8 cellular contexts compared by ENCODE assay signal in genomic region chr19:20660473-20660872, GRCh38. TPM values are rescaled to one million over a fixed set of nuclear protein-coding genes. Genes with fewer than 3 reads are reported as not detected.
A peak's percentile ranks its signal among the peaks of the same experiment; 100 is the strongest.
DNase-seq lines count a peak whose midpoint lies in the region; ATAC-seq, FAIRE-seq and TF ChIP-seq lines count a peak whose summit lies in the region.

No MANE protein-coding gene starts in this region.

- no peaks in the 10 kb centered on the region for H3K27me3 Mint-ChIP-seq in natural killer cell treated with Interleukin-12 subunit alpha and Interleukin-12 subunit beta and Interleukin-15 and Interleukin-18, amount 100 ng/mL, for 72 hours

- no peaks in the 10 kb centered on the region for H3K27me3 ChIP-seq in endothelial cell of umbilical vein (ENCODE audit: control insufficient read depth in 2 of 2, insufficient read depth in 2 of 2, low read length in 2 of 2)

- H3K4me1 ChIP-seq in OCI-LY7 (ENCODE audit: insufficient read depth, low read length, poor library complexity, severe bottlenecking) (peaks cover 5% of the 10 kb centered on the region), endothelial cell of umbilical vein (ENCODE audit: control insufficient read depth, extremely low read depth, insufficient read depth, low read length) (no peaks in the 10 kb centered on the region)

- H3K9me3 ChIP-seq in OCI-LY7 (ENCODE audit: low read length) (0 out of 2 replicates have a peak, but pooled peaks cover 4% of the 10 kb centered on the region), endothelial cell of umbilical vein (replicated peaks; ENCODE audit: control insufficient read depth, insufficient read depth, low read length) (peaks cover 3% of the 10 kb centered on the region)

- H4K20me1 ChIP-seq in OCI-LY7 (ENCODE audit: insufficient read depth, low read length) (no peaks in the 10 kb centered on the region), endothelial cell of umbilical vein (replicated peaks; ENCODE audit: control insufficient read depth, extremely low read depth, insufficient read depth, low read length) (no peaks in the 10 kb centered on the region)

- H3K9ac ChIP-seq in endothelial cell of umbilical vein (replicated peaks; ENCODE audit: extremely low read depth, insufficient read depth, low read length), result peak overlapping the region; percentile 92

- intact Hi-C loops in OCI-LY7 (cut with micrococcal nuclease; ENCODE audit: unreplicated experiment), result no loop called here
- intact Hi-C loops in endothelial cell of umbilical vein (cut with micrococcal nuclease), result no loop called here

- H3K36me3 ChIP-seq in OCI-LY7 (ENCODE audit: insufficient read depth, low read length) (peaks cover 40% of the 10 kb centered on the region), endothelial cell of umbilical vein (ENCODE audit: control insufficient read depth in 2 of 2, extremely low read depth in 1 of 2, insufficient read depth in 2 of 2, low read length in 2 of 2) (peaks cover 0 to 3% of the 10 kb centered on the region in 2 experiments)

- CTCF ChIA-PET in OCI-LY7 (lab: Charles Lee; ENCODE audit: unreplicated experiment), result no interaction called here
- CTCF ChIA-PET in endothelial cell of umbilical vein (lab: Charles Lee), result interaction anchor here (1.5 kb wide), 1 partner anchor 12 kb away, joined by 3 read pairs; no protein-coding TSS in a partner anchor

- POLR2A ChIA-PET in OCI-LY7 (lab: Charles Lee), result interaction anchor here (1.6 kb wide), 1 partner anchor 96 kb away, joined by 4 read pairs; no protein-coding TSS in a partner anchor
- POLR2A ChIA-PET in endothelial cell of umbilical vein (lab: Charles Lee), result interaction anchor here (0.6 to 1.9 kb wide), 5 partner anchors 95 to 669 kb away, joined by 3 to 11 read pairs (median 3); partner anchors contain the start of genes ZNF430, ZNF486, ZNF708 and ZNF737

- no peak overlapping the region for H3K27ac ChIP-seq in OCI-LY7 (ENCODE audit: low read depth, low read length, poor library complexity, severe bottlenecking)
- no peak overlapping the region for H3K27ac ChIP-seq in endothelial cell of umbilical vein (ENCODE audit: insufficient read depth, low read depth, low read length)

- H3K9me2 ChIP-seq in OCI-LY7 (ENCODE audit: insufficient read depth, low read length), result no peaks in the 10 kb centered on the region

- H3K9me3 Mint-ChIP-seq in natural killer cell treated with Interleukin-12 subunit alpha and Interleukin-12 subunit beta and Interleukin-15 and Interleukin-18, amount 100 ng/mL, for 72 hours, result no peaks in the 10 kb centered on the region

- peak overlapping the region; percentile 79 to 96 for H3K27ac Mint-ChIP-seq in natural killer cell treated with Interleukin-12 subunit alpha and Interleukin-12 subunit beta and Interleukin-15 and Interleukin-18, amount 100 ng/mL, for 72 hours

- dilution Hi-C loops in endothelial cell of umbilical vein (cut with MboI; ENCODE audit: extremely low pct_ligation_motif_present, low sequenced_read_pairs), result no loop called here

- peaks cover 32% of the 10 kb centered on the region; the same call in 1 of the 2 replicates for H3K79me2 ChIP-seq in OCI-LY7 (ENCODE audit: insufficient read depth, low read depth, low read length)
- peaks cover 13% of the 10 kb centered on the region for H3K79me2 ChIP-seq in endothelial cell of umbilical vein (ENCODE audit: control insufficient read depth, insufficient read depth, low read length)

- H3K9me1 ChIP-seq in endothelial cell of umbilical vein (replicated peaks; ENCODE audit: control insufficient read depth, extremely low read depth, insufficient read depth, low read length), result no peaks in the 10 kb centered on the region

- no peak for FAIRE-seq in endothelial cell of umbilical vein (lab: Jason Lieb, UNC)

- peaks cover 26 to 36% of the 10 kb centered on the region in 2 donors for H3K4me1 Mint-ChIP-seq in natural killer cell treated with Interleukin-12 subunit alpha and Interleukin-12 subunit beta and Interleukin-15 and Interleukin-18, amount 100 ng/mL, for 72 hours (ENCODE audit: low read depth in 2 of 2)

- H3K36me3 Mint-ChIP-seq in natural killer cell treated with Interleukin-12 subunit alpha and Interleukin-12 subunit beta and Interleukin-15 and Interleukin-18, amount 100 ng/mL, for 72 hours, result peaks cover 39% of the 10 kb centered on the region

- no peak for TF ChIP-seq POLR2A in endothelial cell of umbilical vein (IDR thresholded peaks at IDR 0.05; ENCODE audit: low read depth, low read length)

- peak overlapping the region; percentile 53 for H3K4me2 ChIP-seq in OCI-LY7 (ENCODE audit: low read length)
- H3K4me2 ChIP-seq in endothelial cell of umbilical vein (ENCODE audit: insufficient read depth, low read length), result peak overlapping the region; percentile 71

- peak overlapping the region; percentile 85 for H3K4me3 ChIP-seq in OCI-LY7 (ENCODE audit: low read depth, low read length, poor library complexity, severe bottlenecking)
- H3K4me3 ChIP-seq in endothelial cell of umbilical vein (replicated peaks in 1 of 3; ENCODE audit: insufficient read depth in 1 of 3, low read depth in 1 of 3, low read length in 3 of 3), result peak overlapping the region; percentile 83 to 85 (median 84)

- H3K4me3 Mint-ChIP-seq in natural killer cell treated with Interleukin-12 subunit alpha and Interleukin-12 subunit beta and Interleukin-15 and Interleukin-18, amount 100 ng/mL, for 72 hours, result peak overlapping the region; percentile 93

- DNase-seq in AG08395 (ENCODE audit: low spot score) (peak; percentile 1), OCI-LY7 (ENCODE audit: low spot score) (no peak), endothelial cell of umbilical vein (ENCODE audit: low read depth, low spot score) (peak; percentile 20), NCI-H128 (lab: John Stamatoyannopoulos, UW; ENCODE audit: unreplicated experiment) (no peak), hypothalamus (lab: John Stamatoyannopoulos, UW) (no peak), MV-4-11 (lab: John Stamatoyannopoulos, UW) (no peak)
- DNase-seq in natural killer cell treated with Interleukin-12 subunit alpha and Interleukin-12 subunit beta and Interleukin-15 and Interleukin-18, amount 100 ng/mL, for 72 hours (ENCODE audit: low spot score), result no peak

- no peak overlapping the region for H2AFZ ChIP-seq in OCI-LY7 (ENCODE audit: low read length)
- H2AFZ ChIP-seq in endothelial cell of umbilical vein (ENCODE audit: low read depth, low read length), result peak overlapping the region; percentile 20

- no peak for ATAC-seq in natural killer cell treated with Interleukin-12 subunit alpha and Interleukin-12 subunit beta and Interleukin-15 and Interleukin-18, amount 100 ng/mL, for 72 hours
- ATAC-seq in HG02870 (IDR thresholded peaks at IDR 0.05; ENCODE audit: unreplicated experiment), result no peak

- TF ChIP-seq CTCF in OCI-LY7 (conservative IDR thresholded peaks at IDR 0.05; ENCODE audit: low read length) (no peak), endothelial cell of umbilical vein (IDR thresholded peaks at IDR 0.05; ENCODE audit: extremely low read depth in 1 of 2, insufficient read depth in 1 of 2, low read depth in 1 of 2, low read length in 2 of 2) (no peak)

- BruUV-seq in OCI-LY7 (replicated peaks; lab: Mats Ljungman, UMichigan) (TSS peak; percentile 52), endothelial cell of umbilical vein (replicated peaks; lab: Mats Ljungman, UMichigan) (TSS peak; percentile 37)

TF ChIP-seq in endothelial cell of umbilical vein, 7 proteins besides CTCF, POLR2A, EP300 and RAD21:
- TF ChIP-seq JUN (IDR thresholded peaks at IDR 0.05; ENCODE audit: borderline replicate concordance, insufficient read depth, insufficient read length, low read depth) (no peak), EZH2 (IDR thresholded peaks at IDR 0.05; ENCODE audit: borderline replicate concordance, low read depth, low read length, severe bottlenecking) (no peak), POLR2AphosphoS5 (IDR thresholded peaks at IDR 0.05; ENCODE audit: insufficient read depth, low read depth, low read length) (no peak), FOS (IDR thresholded peaks at IDR 0.05; ENCODE audit: borderline replicate concordance, insufficient read depth, low read length) (no peak), GATA2 (IDR thresholded peaks at IDR 0.05; ENCODE audit: insufficient read depth, insufficient read length, low read depth, low read length) (no peak), MAX (IDR thresholded peaks at IDR 0.05; ENCODE audit: insufficient read depth, insufficient read length) (no peak), MYC (IDR thresholded peaks at IDR 0.05; ENCODE audit: low read depth, low read length) (no peak)

RNA-seq across cellular contexts. Expression of gene ZNF626, which starts 0.9 kb away (rescaled TPM):
- total RNA-seq in OCI-LY7 (2014; rRNA removed; shearing (Covaris generic)), result 3.3 and 5.3 TPM in 2 replicates
- total RNA-seq in OCI-LY7 (2022) (4.5 and 5.1 TPM in 2 replicates), endothelial cell of umbilical vein (4.0 and 7.7 TPM in 2 replicates)
- 1.8 and 2.2 TPM in 2 replicates for polyA plus RNA-seq in endothelial cell of umbilical vein
- 2.7 and 3.2 TPM in 2 replicates for polyA plus RNA-seq in endothelial cell of umbilical vein (2011; cell fraction: cytosol; rRNA removed)
- polyA plus RNA-seq in endothelial cell of umbilical vein (2011; cell fraction: nucleus; rRNA removed), result 2.5 and 3.3 TPM in 2 replicates
- 1.6 and 2.6 TPM in 2 replicates for polyA plus RNA-seq in endothelial cell of umbilical vein (2012)
- polyA minus RNA-seq in endothelial cell of umbilical vein, result 3.1 and 3.2 TPM in 2 replicates
- polyA minus RNA-seq in endothelial cell of umbilical vein (2011; cell fraction: cytosol; rRNA and poly(A)+ RNA removed), result not detected
- polyA minus RNA-seq in endothelial cell of umbilical vein (2011; cell fraction: nucleus; rRNA and poly(A)+ RNA removed), result 3.3 and 7.2 TPM in 2 replicates
- 10 to 100 TPM in 1 of 2 donors, 1 to 10 TPM in 1; 5.7 to 19.4 TPM for total RNA-seq in natural killer cell treated with Interleukin-12 subunit alpha and Interleukin-12 subunit beta and Interleukin-15 and Interleukin-18, amount 100 ng/mL, for 72 hours

Comparison
In these comparisons a context has a peak if more than half of its experiments do, and no peak if none do; other contexts are left out.
1. DNase-seq: peak in AG08395 (single experiment) and endothelial cell of umbilical vein (single experiment); none in OCI-LY7 (single experiment), natural killer cell treated with Interleukin-12 subunit alpha and Interleukin-12 subunit beta and Interleukin-15 and Interleukin-18, amount 100 ng/mL, for 72 hours (single experiment), NCI-H128 (single experiment), hypothalamus (0 of 51) and MV-4-11 (single experiment).